ENCODE assay signal across 8 cellular contexts in genomic region chr3:32296251-32297204, GRCh38. TPM values are rescaled to one million over a fixed set of nuclear protein-coding genes. Genes with fewer than 3 reads are reported as not detected.
A peak's percentile ranks its signal among the peaks of the same experiment; 100 is the strongest.
DNase-seq lines count a peak whose midpoint lies in the region; ATAC-seq and TF ChIP-seq lines count a peak whose summit lies in the region.

No MANE protein-coding gene starts in this region.

- H3K27ac ChIP-seq in AG04450 (ENCODE audit: low read depth, low read length) (no peak overlapping the region), KOPT-K1 (ENCODE audit: low read depth, low read length, poor library complexity, severe bottlenecking) (peak overlapping the region; percentile 29), heart right ventricle (no peak overlapping the region)

- peak; percentile 21 for DNase-seq in AG04450 (ENCODE audit: low read depth, low spot score)
- DNase-seq in T-helper 1 cell: peak; percentile 26 to 76 (median 50)
- DNase-seq in amniotic epithelial cell (ENCODE audit: low read depth): peak; percentile 55
- DNase-seq in heart right ventricle: peak; percentile 46 to 56
- peak; percentile 58 for DNase-seq in renal cortical epithelial cell (ENCODE audit: low read depth)
- DNase-seq in amniotic stem cell (lab: John Stamatoyannopoulos, UW): no peak

- H3K27me3 ChIP-seq in AG04450 (ENCODE audit: control insufficient read depth, insufficient read depth, low read length) (peaks cover 4% of the 10 kb centered on the region), heart right ventricle (no peaks in the 10 kb centered on the region)

- no peak overlapping the region for H3K4me3 ChIP-seq in AG04450 (ENCODE audit: low read depth, low read length)
- no peak overlapping the region for H3K4me3 ChIP-seq in heart right ventricle

- POLR2A ChIA-PET in AG04450 (lab: Yijun Ruan, JAX): no interaction called here

- H3K36me3 ChIP-seq in KOPT-K1 (ENCODE audit: insufficient read depth, low read length) (no peaks in the 10 kb centered on the region), heart right ventricle (no peaks in the 10 kb centered on the region)

- no peaks in the 10 kb centered on the region for H3K9me3 ChIP-seq in AG04450 (ENCODE audit: control insufficient read depth, insufficient read depth, low read length)
- H3K9me3 ChIP-seq in KOPT-K1 (ENCODE audit: insufficient read depth, low read length, poor library complexity, severe bottlenecking): no peaks in the 10 kb centered on the region
- no peaks in the 10 kb centered on the region for H3K9me3 ChIP-seq in heart right ventricle

- intact Hi-C loops in heart right ventricle (cut with DNase I): loop anchor here (2.0 to 10.0 kb wide), 11 partner anchors 41 to 178 kb away; partner anchors contain the start of gene CMTM7 (in 1 of the 10)

- peak; percentile 67 for ATAC-seq in GM18868 (IDR thresholded peaks at IDR 0.05; ENCODE audit: unreplicated experiment)
- peak; percentile 70 to 91 (median 82) for ATAC-seq in heart right ventricle

- H3K4me1 ChIP-seq in heart right ventricle: peaks cover 0 to 14% (median 4%) of the 10 kb centered on the region in 9 donors

- 33 to 35% methylated on average over 8 of the region's 8 CpGs for WGBS in heart right ventricle, 2 donors

- CTCF ChIA-PET in AG04450 (lab: Charles Lee): interaction anchor here (0.5 to 1.7 kb wide), 14 partner anchors 11 to 902 kb away, joined by 3 to 9 read pairs (median 3); no protein-coding TSS in a partner anchor

- peak; percentile 91 for TF ChIP-seq CTCF in AG04450 (IDR thresholded peaks at IDR 0.05; ENCODE audit: low read depth, low read length)
- TF ChIP-seq CTCF in heart right ventricle (IDR thresholded peaks at IDR 0.05): peak; percentile 72 to 96 (median 90)

RNA-seq across cellular contexts. Expression of gene CMTM8, which starts 58.0 kb away (rescaled TPM):
- 0.22 and 0.31 TPM in 2 replicates for polyA plus RNA-seq in AG04450 (2011; rRNA removed)
- not detected in 2 replicates for polyA minus RNA-seq in AG04450 (2011; rRNA and poly(A)+ RNA removed)
- total RNA-seq in heart right ventricle: 1 to 10 TPM; 2.1 to 6.9 (median 3.4) TPM
- polyA plus RNA-seq in heart right ventricle: 1 to 10 TPM; 8.3 to 8.4 TPM
- 1.6 and 2.6 TPM in 2 replicates for total RNA-seq in renal cortical epithelial cell
